8 cellular contexts compared by ENCODE assay signal in genomic region chr1:921011-921837, GRCh38. TPM values are rescaled to one million over a fixed set of nuclear protein-coding genes. Genes with fewer than 3 reads are reported as not detected.
A peak's percentile ranks its signal among the peaks of the same experiment; 100 is the strongest.
DNase-seq lines count a peak whose midpoint lies in the region; ATAC-seq lines count a peak whose summit lies in the region.

No MANE protein-coding gene starts in this region.

- H3K27ac Mint-ChIP-seq in CD4-positive, CD25-positive, alpha-beta regulatory T cell = no peak overlapping the region

- no peak overlapping the region for H3K4me3 ChIP-seq in CD4-positive, CD25-positive, alpha-beta regulatory T cell (ENCODE audit: low read depth, low read length)
- H3K4me3 ChIP-seq in right cardiac atrium (ENCODE audit: low read length) = no peak overlapping the region

- H3K36me3 Mint-ChIP-seq in CD4-positive, CD25-positive, alpha-beta regulatory T cell = no peaks in the 10 kb centered on the region

- H3K9me3 ChIP-seq in CD4-positive, CD25-positive, alpha-beta regulatory T cell (ENCODE audit: control insufficient read depth in 2 of 2, low read length in 2 of 2) = no peaks in the 10 kb centered on the region
- H3K9me3 ChIP-seq in right cardiac atrium (ENCODE audit: control insufficient read depth, low read length) = no peaks in the 10 kb centered on the region

- peaks cover 5% of the 10 kb centered on the region for H3K27me3 ChIP-seq in CD4-positive, CD25-positive, alpha-beta regulatory T cell (ENCODE audit: control insufficient read depth, insufficient read depth, low read length)
- H3K27me3 ChIP-seq in right cardiac atrium (ENCODE audit: control insufficient read depth, insufficient read depth) = no peaks in the 10 kb centered on the region

- intact Hi-C loops in right cardiac atrium (cut with DNase I) (no loop called here), sciatic nerve (cut with DNase I) (no loop called here)

- DNase-seq in CD4-positive, CD25-positive, alpha-beta regulatory T cell = peak in 1 of 3 donors; percentile 35
- DNase-seq in HCEC 1CT (peak; percentile 51), NCI-H69 (lab: John Stamatoyannopoulos, UW) (peak; percentile 91), amniotic stem cell (lab: John Stamatoyannopoulos, UW) (peak; percentile 75), right cardiac atrium (peak; percentile 79 to 91 (median 91)), sciatic nerve (ENCODE audit: low spot score) (no peak), NCI-H2107 treated with DMSO at 0.1 percent for 48 hours (lab: John Stamatoyannopoulos, UW; ENCODE audit: unreplicated experiment) (no peak)

- WGBS in right cardiac atrium = 25% methylated on average over 38 of the region's 38 CpGs

- ATAC-seq in CD4-positive, CD25-positive, alpha-beta regulatory T cell (ENCODE audit: low read depth in 2 of 2) = peak in 1 of 2 donors; percentile 18
- ATAC-seq in right cardiac atrium (peak; percentile 66 to 73), sciatic nerve (peak; percentile 77), GM19324 (IDR thresholded peaks at IDR 0.05; ENCODE audit: low FRiP score, unreplicated experiment) (no peak)

- no peaks in the 10 kb centered on the region for H3K36me3 ChIP-seq in CD4-positive, CD25-positive, alpha-beta regulatory T cell (ENCODE audit: control insufficient read depth, insufficient read depth, low read length)

- peaks cover 0 to 1% (median 0%) of the 10 kb centered on the region in 7 donors for H3K9me3 Mint-ChIP-seq in CD4-positive, CD25-positive, alpha-beta regulatory T cell

- peaks cover 40% of the 10 kb centered on the region for H3K27me3 Mint-ChIP-seq in CD4-positive, CD25-positive, alpha-beta regulatory T cell

- peaks cover 0 to 21% (median 8%) of the 10 kb centered on the region in 4 donors for H3K4me1 Mint-ChIP-seq in CD4-positive, CD25-positive, alpha-beta regulatory T cell

- peak overlapping the region; percentile 40 to 61 (median 50) for H3K4me3 Mint-ChIP-seq in CD4-positive, CD25-positive, alpha-beta regulatory T cell

- no peak overlapping the region for H3K27ac ChIP-seq in CD4-positive, CD25-positive, alpha-beta regulatory T cell (ENCODE audit: insufficient read depth, low read length, poor library complexity, severe bottlenecking)
- no peak overlapping the region for H3K27ac ChIP-seq in right cardiac atrium (ENCODE audit: low read length)

- peaks cover 34% of the 10 kb centered on the region for H3K4me1 ChIP-seq in CD4-positive, CD25-positive, alpha-beta regulatory T cell (ENCODE audit: control insufficient read depth, insufficient read depth, low read length, poor library complexity, severe bottlenecking)
- H3K4me1 ChIP-seq in right cardiac atrium (ENCODE audit: control insufficient read depth, insufficient read depth, low read length) = peaks cover 2% of the 10 kb centered on the region

RNA-seq across cellular contexts. Expression of gene SAMD11, which starts 2.5 kb away (rescaled TPM):
- total RNA-seq in CD4-positive, CD25-positive, alpha-beta regulatory T cell = not detected
- polyA plus RNA-seq in CD4-positive, CD25-positive, alpha-beta regulatory T cell = under 1 TPM in 2 of 4 donors, not detected in 2; 0.14 to 0.31 TPM
- total RNA-seq in right cardiac atrium (10 to 100 TPM in 3 of 4 donors, 1 to 10 TPM in 1; 6.9 to 27.2 (median 11.4) TPM), sciatic nerve (6.4 TPM)
- 7.8 TPM for polyA plus RNA-seq in right cardiac atrium

RNA-seq across cellular contexts. Expression of gene NOC2L, which starts 37.8 kb away (rescaled TPM):
- 54.0 TPM for total RNA-seq in CD4-positive, CD25-positive, alpha-beta regulatory T cell
- polyA plus RNA-seq in CD4-positive, CD25-positive, alpha-beta regulatory T cell = 10 to 100 TPM; 36.8 to 56.6 (median 53.5) TPM
- total RNA-seq in right cardiac atrium (10 to 100 TPM; 43.6 to 48.6 (median 45.5) TPM), sciatic nerve (43.7 TPM)
- polyA plus RNA-seq in right cardiac atrium = 44.3 TPM

RNA-seq across cellular contexts. Expression of gene KLHL17, which starts 39.2 kb away (rescaled TPM):
- 28.4 TPM for total RNA-seq in CD4-positive, CD25-positive, alpha-beta regulatory T cell
- 1 to 10 TPM; 1.5 to 1.6 (median 1.6) TPM for polyA plus RNA-seq in CD4-positive, CD25-positive, alpha-beta regulatory T cell
- 1 to 10 TPM; 5.0 to 9.7 (median 6.6) TPM for total RNA-seq in right cardiac atrium
- polyA plus RNA-seq in right cardiac atrium = 5.3 TPM
- 10.6 TPM for total RNA-seq in sciatic nerve

RNA-seq across cellular contexts. Expression of gene PLEKHN1, which starts 45.1 kb away (rescaled TPM):
- total RNA-seq in CD4-positive, CD25-positive, alpha-beta regulatory T cell = 2.5 TPM
- polyA plus RNA-seq in CD4-positive, CD25-positive, alpha-beta regulatory T cell = under 1 TPM in 2 of 4 donors, not detected in 2; 0.39 to 0.61 TPM
- total RNA-seq in right cardiac atrium (under 1 TPM in 1 of 4 donors, not detected in 3; 0.41 TPM), sciatic nerve (0.40 TPM)
- 0.14 TPM for polyA plus RNA-seq in right cardiac atrium

Comparison
In these comparisons a context has a peak if more than half of its experiments do, and no peak if none do; other contexts are left out.
1. DNase-seq: peak in HCEC 1CT (single experiment), NCI-H69 (single experiment), amniotic stem cell (single experiment) and right cardiac atrium (3 of 3); none in sciatic nerve (single experiment) and NCI-H2107 treated with DMSO at 0.1 percent for 48 hours (single experiment).